22 cellular contexts compared by ENCODE assay signal in the genomic region with DNA sequence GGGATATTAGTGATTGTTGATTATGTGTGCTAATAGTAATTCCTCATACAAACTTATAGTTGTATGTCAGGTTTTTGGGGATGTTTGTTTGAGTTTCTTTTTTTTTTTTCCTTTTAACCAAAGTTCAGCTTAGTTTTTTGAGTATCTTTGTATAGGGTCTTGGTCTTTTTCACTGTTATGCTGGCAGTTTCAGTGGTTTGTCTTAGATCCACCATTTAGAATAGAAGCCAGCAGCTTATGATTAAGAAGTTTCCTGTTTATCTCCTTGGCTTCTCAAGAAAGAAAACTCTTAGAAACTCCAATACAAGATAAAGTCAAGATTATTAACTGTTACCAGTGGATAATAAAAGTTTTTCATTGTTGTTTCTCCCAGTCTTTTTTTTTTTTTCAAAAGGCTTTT. TPM values are rescaled to one million over a fixed set of nuclear protein-coding genes. Genes with fewer than 3 reads are reported as not detected.
DNase-seq lines count a peak whose midpoint lies in the region; ATAC-seq and TF ChIP-seq lines count a peak whose summit lies in the region.
"Had no signal": no experiment of that assay in that cellular context is flagged by ENCODE, and none has a peak within 500 bp of the region (broad histone marks: within the 10 kb centered on the region; RNA-seq: fewer than 3 reads in every experiment).

No MANE protein-coding gene starts in this region.

- peaks cover 38% of the 10 kb centered on the region for H3K36me3 Mint-ChIP-seq in activated CD8-positive, alpha-beta memory T cell treated with anti-CD3 and anti-CD28 coated beads, Interleukin-2, amount 10 ng/mL, durations not matched to agents 7 days and 5 days
- H3K36me3 Mint-ChIP-seq in activated naive CD8-positive, alpha-beta T cell treated with anti-CD3 and anti-CD28 coated beads, Interleukin-2, amount 50 U/mL, for 24 hours (ENCODE audit: low read depth) = peaks cover 14% of the 10 kb centered on the region
- H3K36me3 Mint-ChIP-seq in stimulated activated naive CD8-positive, alpha-beta T cell treated with anti-CD3 and anti-CD28 coated beads, Interleukin-15, Interleukin-2, amounts not matched to agents 100 ng/mL and 50 ng/mL, for 24 hours (ENCODE audit: low read depth) = peaks cover 53% of the 10 kb centered on the region
- H3K36me3 Mint-ChIP-seq: neural progenitor cell had no signal

- no peaks in the 10 kb centered on the region for H3K9me3 Mint-ChIP-seq in activated CD8-positive, alpha-beta memory T cell treated with anti-CD3 and anti-CD28 coated beads, Interleukin-2, amount 10 ng/mL, durations not matched to agents 7 days and 5 days (ENCODE audit: low read depth)
- no peaks in the 10 kb centered on the region for H3K9me3 Mint-ChIP-seq in activated naive CD8-positive, alpha-beta T cell treated with anti-CD3 and anti-CD28 coated beads, Interleukin-2, amount 50 U/mL, for 24 hours
- no peaks in the 10 kb centered on the region for H3K9me3 Mint-ChIP-seq in stimulated activated naive CD8-positive, alpha-beta T cell treated with anti-CD3 and anti-CD28 coated beads, Interleukin-15, Interleukin-2, amounts not matched to agents 100 ng/mL and 50 ng/mL, for 24 hours
- H3K9me3 Mint-ChIP-seq: CD4-positive, alpha-beta memory T cell; HFFc6; neural progenitor cell had no signal

- no peak for ATAC-seq in activated CD8-positive, alpha-beta memory T cell treated with anti-CD3 and anti-CD28 coated beads, Interleukin-2, amount 10 ng/mL, durations not matched to agents 7 days and 5 days
- ATAC-seq in activated naive CD8-positive, alpha-beta T cell treated with anti-CD3 and anti-CD28 coated beads, Interleukin-2, amount 50 U/mL, for 24 hours = peak; percentile 69
- no peak for ATAC-seq in HG03521 (IDR thresholded peaks at IDR 0.05; ENCODE audit: unreplicated experiment)
- ATAC-seq in lower lobe of right lung = no peak
- ATAC-seq: left cardiac atrium had no signal

- no peak for TF ChIP-seq CTCF in lower lobe of right lung (IDR thresholded peaks at IDR 0.05)

- peaks cover 40% of the 10 kb centered on the region for H3K4me1 Mint-ChIP-seq in activated CD8-positive, alpha-beta memory T cell treated with anti-CD3 and anti-CD28 coated beads, Interleukin-2, amount 10 ng/mL, durations not matched to agents 7 days and 5 days
- H3K4me1 Mint-ChIP-seq in activated naive CD8-positive, alpha-beta T cell treated with anti-CD3 and anti-CD28 coated beads, Interleukin-2, amount 50 U/mL, for 24 hours = peaks cover 54% of the 10 kb centered on the region
- peaks cover 72% of the 10 kb centered on the region for H3K4me1 Mint-ChIP-seq in stimulated activated naive CD8-positive, alpha-beta T cell treated with anti-CD3 and anti-CD28 coated beads, Interleukin-15, Interleukin-2, amounts not matched to agents 100 ng/mL and 50 ng/mL, for 24 hours (ENCODE audit: low read depth)
- H3K4me1 Mint-ChIP-seq: neural progenitor cell had no signal

- peak overlapping the region; percentile 59 for H3K27ac Mint-ChIP-seq in activated CD8-positive, alpha-beta memory T cell treated with anti-CD3 and anti-CD28 coated beads, Interleukin-2, amount 10 ng/mL, durations not matched to agents 7 days and 5 days
- H3K27ac Mint-ChIP-seq in activated naive CD8-positive, alpha-beta T cell treated with anti-CD3 and anti-CD28 coated beads, Interleukin-2, amount 50 U/mL, for 24 hours = peak overlapping the region; percentile 50
- H3K27ac Mint-ChIP-seq in stimulated activated naive CD8-positive, alpha-beta T cell treated with anti-CD3 and anti-CD28 coated beads, Interleukin-15, Interleukin-2, amounts not matched to agents 100 ng/mL and 50 ng/mL, for 24 hours = peak overlapping the region; percentile 52
- H3K27ac Mint-ChIP-seq: HFFc6, neural progenitor cell had no signal

- H3K27ac ChIP-seq in SK-N-MC = peak overlapping the region; percentile 71
- no peak overlapping the region for H3K27ac ChIP-seq in lower lobe of right lung
- H3K27ac ChIP-seq: HL-60, neural progenitor cell, SJCRH30 had no signal

- peaks cover 96% of the 10 kb centered on the region for H3K36me3 ChIP-seq in SK-N-MC (ENCODE audit: insufficient read depth, low read length)
- H3K36me3 ChIP-seq in lower lobe of right lung = peaks cover 35% of the 10 kb centered on the region
- H3K36me3 ChIP-seq: neural progenitor cell, SJCRH30 had no signal

- H3K4me3 Mint-ChIP-seq in activated CD8-positive, alpha-beta memory T cell treated with anti-CD3 and anti-CD28 coated beads, Interleukin-2, amount 10 ng/mL, durations not matched to agents 7 days and 5 days = no peak overlapping the region
- no peak overlapping the region for H3K4me3 Mint-ChIP-seq in activated naive CD8-positive, alpha-beta T cell treated with anti-CD3 and anti-CD28 coated beads, Interleukin-2, amount 50 U/mL, for 24 hours
- H3K4me3 Mint-ChIP-seq in stimulated activated naive CD8-positive, alpha-beta T cell treated with anti-CD3 and anti-CD28 coated beads, Interleukin-15, Interleukin-2, amounts not matched to agents 100 ng/mL and 50 ng/mL, for 24 hours = no peak overlapping the region
- H3K4me3 Mint-ChIP-seq: CD4-positive, alpha-beta memory T cell; HFFc6; neural progenitor cell had no signal

- H3K4me3 ChIP-seq in SK-N-MC = no peak overlapping the region
- no peak overlapping the region for H3K4me3 ChIP-seq in lower lobe of right lung
- H3K4me3 ChIP-seq: neural progenitor cell, SJCRH30, stomach had no signal

- H3K27me3 Mint-ChIP-seq in activated CD8-positive, alpha-beta memory T cell treated with anti-CD3 and anti-CD28 coated beads, Interleukin-2, amount 10 ng/mL, durations not matched to agents 7 days and 5 days = no peaks in the 10 kb centered on the region
- no peaks in the 10 kb centered on the region for H3K27me3 Mint-ChIP-seq in activated naive CD8-positive, alpha-beta T cell treated with anti-CD3 and anti-CD28 coated beads, Interleukin-2, amount 50 U/mL, for 24 hours
- H3K27me3 Mint-ChIP-seq in stimulated activated naive CD8-positive, alpha-beta T cell treated with anti-CD3 and anti-CD28 coated beads, Interleukin-15, Interleukin-2, amounts not matched to agents 100 ng/mL and 50 ng/mL, for 24 hours = no peaks in the 10 kb centered on the region
- H3K27me3 Mint-ChIP-seq: CD4-positive, alpha-beta memory T cell had no signal

- CTCF ChIA-PET in activated CD8-positive, alpha-beta memory T cell treated with anti-CD3 and anti-CD28 coated beads, Interleukin-2, amount 10 ng/mL, durations not matched to agents 7 days and 5 days (lab: Charles Lee) = no interaction called here

- H3K4me1 ChIP-seq in lower lobe of right lung = peaks cover 41% of the 10 kb centered on the region
- H3K4me1 ChIP-seq: neural progenitor cell, SJCRH30 had no signal

- no peaks in the 10 kb centered on the region for H3K27me3 ChIP-seq in lower lobe of right lung (ENCODE audit: low read depth)
- H3K27me3 ChIP-seq: neural progenitor cell, SJCRH30, stomach had no signal

- no peak for DNase-seq in activated CD8-positive, alpha-beta memory T cell treated with anti-CD3 and anti-CD28 coated beads, Interleukin-2, amount 10 ng/mL, durations not matched to agents 7 days and 5 days
- no peak for DNase-seq in activated CD8-positive, alpha-beta memory T cell treated with anti-CD3 and anti-CD28 coated beads for 24 hours
- DNase-seq in SK-N-MC (ENCODE audit: low read depth, low spot score) (no peak), KG1 (lab: John Stamatoyannopoulos, UW) (no peak), lower lobe of right lung (no peak)
- DNase-seq in activated naive CD8-positive, alpha-beta T cell treated with anti-CD3 and anti-CD28 coated beads, Interleukin-2, amount 50 U/mL, for 24 hours = no peak
- DNase-seq: ACHN; activated effector memory CD4-positive, alpha-beta T cell treated with Interleukin-2 at 50 U/mL for 16 hours; CD4-positive, alpha-beta memory T cell; foreskin melanocyte; HFFc6; left cardiac atrium; NCI-H1092; NCI-H2107; NCI-H524 treated with DMSO at 0.1 percent for 48 hours; SJCRH30; stomach; T-helper 9 cell had no signal

- intact Hi-C loops in lower lobe of right lung (cut with DNase I) = no loop called here

- H3K9me3 ChIP-seq in SK-N-MC (ENCODE audit: low read depth, low read length) (no peaks in the 10 kb centered on the region), lower lobe of right lung (no peaks in the 10 kb centered on the region)
- H3K9me3 ChIP-seq: SJCRH30, stomach had no signal

- peak overlapping the region; percentile 6 for H3K9ac ChIP-seq in SK-N-MC (ENCODE audit: insufficient read length)
- H3K9ac ChIP-seq: neural progenitor cell had no signal

RNA-seq across cellular contexts. Expression of a gene that starts 16.1 kb away (rescaled TPM):
- 10 to 100 TPM; 14.3 to 14.8 TPM for total RNA-seq in activated CD8-positive, alpha-beta memory T cell treated with anti-CD3 and anti-CD28 coated beads, Interleukin-2, amount 10 ng/mL, durations not matched to agents 7 days and 5 days
- 22.5 TPM for total RNA-seq in lower lobe of right lung
